15 cellular contexts compared by ENCODE assay signal in the genomic region with DNA sequence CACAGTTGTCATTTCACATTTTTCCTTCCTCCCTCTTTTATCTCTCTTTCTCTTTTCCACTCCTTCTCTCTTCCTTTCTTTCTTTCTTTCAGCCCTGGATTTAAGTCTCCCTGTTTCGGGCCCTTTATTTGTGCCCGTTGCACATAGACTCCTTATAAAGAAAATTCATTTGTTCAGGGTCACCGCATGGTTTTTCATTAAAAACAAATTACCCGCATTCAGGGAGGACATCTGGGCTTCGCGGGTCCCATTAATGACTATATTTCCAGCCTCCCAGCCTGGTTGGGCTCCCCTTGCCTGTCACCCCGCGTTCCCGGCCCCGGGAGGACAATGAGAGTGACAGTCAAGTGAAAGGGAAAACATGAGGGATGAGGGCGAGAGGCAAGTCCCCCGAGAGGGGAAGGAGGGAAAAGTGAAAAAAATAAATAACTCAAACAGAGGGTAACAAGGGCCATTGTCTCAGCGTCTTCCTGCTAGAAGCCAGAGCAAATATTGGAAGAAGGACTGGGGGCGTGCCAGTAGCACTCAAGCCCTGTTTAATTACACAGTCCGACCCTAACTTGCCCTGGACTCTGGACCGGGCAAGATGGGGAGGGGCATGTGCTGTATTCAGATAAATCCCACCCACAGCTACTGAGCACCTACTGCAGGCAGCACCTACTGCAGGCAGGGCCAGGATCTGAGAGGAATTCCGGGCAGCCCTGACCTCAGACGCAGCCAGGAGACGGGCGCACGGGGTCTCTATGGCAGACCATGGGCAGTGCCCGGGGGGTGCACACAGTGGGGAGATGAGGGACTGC.
A peak's percentile ranks its signal among the peaks of the same experiment; 100 is the strongest.
DNase-seq lines count a peak whose midpoint lies in the region; ATAC-seq and TF ChIP-seq lines count a peak whose summit lies in the region.
"Had no signal": no experiment of that assay in that cellular context is flagged by ENCODE, and none has a peak within 500 bp of the region (broad histone marks: within the 10 kb centered on the region; RNA-seq: fewer than 3 reads in every experiment).

No MANE protein-coding gene starts in this region.

- H3K4me1 ChIP-seq in endodermal cell (ENCODE audit: control insufficient read depth, insufficient read depth, low read length), result peaks cover 4% of the 10 kb centered on the region
- H3K4me1 ChIP-seq in smooth muscle cell (ENCODE audit: low read depth), result no peaks in the 10 kb centered on the region

- no peaks in the 10 kb centered on the region for H3K9me3 Mint-ChIP-seq in endodermal cell
- no peaks in the 10 kb centered on the region for H3K9me3 Mint-ChIP-seq in activated CD8-positive, alpha-beta T cell treated with anti-CD3 and anti-CD28 coated beads for 36 hours
- H3K9me3 Mint-ChIP-seq: activated T-cell treated with anti-CD3 and anti-CD28 coated beads, Interleukin-2, amount 50 U/mL, for 24 hours; dendritic cell treated with granulocyte-macrophage colony-stimulating factor and Interleukin-4, amounts not matched to agents 40 ng/mL and 50 ng/mL, for 4 days had no signal

- H3K27me3 Mint-ChIP-seq in endodermal cell (ENCODE audit: insufficient read depth), result peaks cover 73% of the 10 kb centered on the region
- H3K27me3 Mint-ChIP-seq in activated CD8-positive, alpha-beta T cell treated with anti-CD3 and anti-CD28 coated beads for 36 hours, result peaks cover 2% of the 10 kb centered on the region

- H3F3A ChIP-seq in smooth muscle cell (ENCODE audit: low read depth), result no peaks in the 10 kb centered on the region

- H3K4me3 ChIP-seq in endodermal cell (ENCODE audit: low read length) (no peak overlapping the region), smooth muscle cell (no peak overlapping the region)

- ATAC-seq in activated CD8-positive, alpha-beta T cell treated with anti-CD3 and anti-CD28 coated beads for 36 hours, result no peak
- no peak for ATAC-seq in HG03442 (IDR thresholded peaks at IDR 0.05; ENCODE audit: unreplicated experiment)
- ATAC-seq: HCT116; stimulated activated naive CD8-positive, alpha-beta T cell treated with anti-CD3 and anti-CD28 coated beads, Interleukin-15, Interleukin-2, amounts not matched to agents 100 U/mL and 50 U/mL, for 24 hours had no signal

- no peak overlapping the region for H3K27ac Mint-ChIP-seq in endodermal cell
- no peak overlapping the region for H3K27ac Mint-ChIP-seq in activated CD8-positive, alpha-beta T cell treated with anti-CD3 and anti-CD28 coated beads for 36 hours
- H3K27ac Mint-ChIP-seq: activated T-cell treated with anti-CD3 and anti-CD28 coated beads, Interleukin-2, amount 50 U/mL, for 24 hours; dendritic cell treated with granulocyte-macrophage colony-stimulating factor and Interleukin-4, amounts not matched to agents 40 ng/mL and 50 ng/mL, for 4 days had no signal

- DNase-seq in DMS79 (lab: John Stamatoyannopoulos, UW) (peak; percentile 32), NCI-H2081 (lab: John Stamatoyannopoulos, UW) (peak; percentile 76 to 89), endodermal cell (no peak), posterior vena cava (ENCODE audit: low spot score) (peak; percentile 72), smooth muscle cell (lab: John Stamatoyannopoulos, UW; ENCODE audit: unreplicated experiment) (no peak)
- DNase-seq in activated CD8-positive, alpha-beta T cell treated with anti-CD3 and anti-CD28 coated beads for 36 hours, result no peak
- no peak for DNase-seq in stimulated activated CD4-positive, alpha-beta T cell treated with anti-CD3 and anti-CD28 coated beads, Interleukin-12 subunit alpha, Interleukin-12 subunit beta, amount 100 ng/mL, for 4 hours
- DNase-seq: activated CD4-positive, alpha-beta T cell treated with anti-CD3 and anti-CD28 coated beads for 1 hour; activated T-cell treated with anti-CD3 and anti-CD28 coated beads, Interleukin-2, amount 50 U/mL, for 24 hours; midbrain; OCI-M1; stimulated activated naive CD8-positive, alpha-beta T cell treated with anti-CD3 and anti-CD28 coated beads, Interleukin-15, Interleukin-2, amounts not matched to agents 100 U/mL and 50 U/mL, for 24 hours had no signal

- H3K36me3 Mint-ChIP-seq in endodermal cell (ENCODE audit: low read depth), result no peaks in the 10 kb centered on the region
- H3K36me3 Mint-ChIP-seq in activated CD8-positive, alpha-beta T cell treated with anti-CD3 and anti-CD28 coated beads for 36 hours (ENCODE audit: low read depth), result no peaks in the 10 kb centered on the region

- H3K9ac ChIP-seq in endodermal cell (ENCODE audit: extremely low read depth, low read length, poor library complexity, severe bottlenecking) (no peak overlapping the region), smooth muscle cell (ENCODE audit: low read depth) (no peak overlapping the region)

- CTCF ChIA-PET in activated CD8-positive, alpha-beta T cell treated with anti-CD3 and anti-CD28 coated beads for 36 hours (lab: Charles Lee), result interaction anchor here (1.0 to 2.3 kb wide), 4 partner anchors 10 to 120 kb away, joined by 3 to 5 read pairs (median 3); no protein-coding TSS in a partner anchor

- no peak overlapping the region for H3K4me3 Mint-ChIP-seq in endodermal cell
- no peak overlapping the region for H3K4me3 Mint-ChIP-seq in activated CD8-positive, alpha-beta T cell treated with anti-CD3 and anti-CD28 coated beads for 36 hours
- H3K4me3 Mint-ChIP-seq: activated T-cell treated with anti-CD3 and anti-CD28 coated beads, Interleukin-2, amount 50 U/mL, for 24 hours; dendritic cell treated with granulocyte-macrophage colony-stimulating factor and Interleukin-4, amounts not matched to agents 40 ng/mL and 50 ng/mL, for 4 days had no signal

- H3K27ac ChIP-seq in endodermal cell (ENCODE audit: low read depth, low read length), result peak overlapping the region; percentile 47
- H3K27ac ChIP-seq in smooth muscle cell (ENCODE audit: low read depth), result no peak overlapping the region

- H3K9me3 ChIP-seq in endodermal cell (ENCODE audit: control insufficient read depth, low read length) (no peaks in the 10 kb centered on the region), smooth muscle cell (replicated peaks; ENCODE audit: low read depth) (no peaks in the 10 kb centered on the region)

- H3K4me2 ChIP-seq in smooth muscle cell, result no peak overlapping the region

- H3K36me3 ChIP-seq in endodermal cell (ENCODE audit: control insufficient read depth, insufficient read depth, low read length), result no peaks in the 10 kb centered on the region
- H3K36me3 ChIP-seq in smooth muscle cell (ENCODE audit: low read depth), result no peaks in the 10 kb centered on the region

- POLR2A ChIA-PET in activated CD8-positive, alpha-beta T cell treated with anti-CD3 and anti-CD28 coated beads for 36 hours (lab: Charles Lee), result no interaction called here

- H3K4me1 Mint-ChIP-seq in endodermal cell, result peaks cover 13% of the 10 kb centered on the region
- H3K4me1 Mint-ChIP-seq in activated CD8-positive, alpha-beta T cell treated with anti-CD3 and anti-CD28 coated beads for 36 hours (ENCODE audit: low read depth), result no peaks in the 10 kb centered on the region

- TF ChIP-seq CTCF in endodermal cell (conservative IDR thresholded peaks at IDR 0.05), result no peak
- TF ChIP-seq CTCF in activated CD8-positive, alpha-beta T cell treated with anti-CD3 and anti-CD28 coated beads for 36 hours (IDR thresholded peaks at IDR 0.05), result no peak
- no peak for TF ChIP-seq CTCF in smooth muscle cell (IDR thresholded peaks at IDR 0.05; ENCODE audit: borderline replicate concordance, insufficient read depth, poor library complexity, severe bottlenecking)

- H3K27me3 ChIP-seq in endodermal cell (ENCODE audit: control insufficient read depth, insufficient read depth, low read length, poor library complexity, severe bottlenecking) (peaks cover 70% of the 10 kb centered on the region), smooth muscle cell (ENCODE audit: low read depth) (peaks cover 80% of the 10 kb centered on the region)

- no peak overlapping the region for H2AFZ ChIP-seq in smooth muscle cell (ENCODE audit: low read depth)

- intact Hi-C loops in posterior vena cava (cut with DNase I), result loop anchor here in 1 of 2 donors (10.0 kb wide), 1 partner anchor 63 kb away; no protein-coding TSS in a partner anchor
- intact Hi-C loops in activated CD8-positive, alpha-beta T cell treated with anti-CD3 and anti-CD28 coated beads for 36 hours (cut with micrococcal nuclease), result no loop called here

- WGBS in endodermal cell (ENCODE audit: insufficient coverage in 1 of 2, insufficient read length in 1 of 2), 2 experiments, result 70 to 85% methylated on average over 12 to 22 of the region's 22 CpGs
- WGBS in smooth muscle cell (ENCODE audit: low lambda C conversion rate), result 85% methylated on average over 22 of the region's 22 CpGs

- no peaks in the 10 kb centered on the region for H3K79me2 ChIP-seq in smooth muscle cell (ENCODE audit: low read depth)

- no peaks in the 10 kb centered on the region for H4K20me1 ChIP-seq in smooth muscle cell (ENCODE audit: low read depth)

Comparison
In these comparisons a context has a peak if more than half of its experiments do, and no peak if none do; other contexts are left out.
1. DNase-seq: peak in DMS79 (single experiment), NCI-H2081 (2 of 2) and posterior vena cava (single experiment); none in endodermal cell (single experiment), activated CD8-positive, alpha-beta T cell treated with anti-CD3 and anti-CD28 coated beads for 36 hours (single experiment), stimulated activated CD4-positive, alpha-beta T cell treated with anti-CD3 and anti-CD28 coated beads, Interleukin-12 subunit alpha, Interleukin-12 subunit beta, amount 100 ng/mL, for 4 hours (single experiment) and smooth muscle cell (single experiment).